1 cellular context compared by ENCODE assay signal in genomic region chr18:23682045-23682444, GRCh38.
TF ChIP-seq lines count a peak whose summit lies in the region.

No MANE protein-coding gene starts in this region.

TF ChIP-seq in H1, 55 proteins besides CTCF, POLR2A, EP300 and RAD21 (continued from another document):
- no peak for TF ChIP-seq RNF2 (IDR thresholded peaks at IDR 0.05; ENCODE audit: borderline replicate concordance, low read depth, low read length, missing control alignments, poor library complexity, severe bottlenecking)
- no peak for TF ChIP-seq RBBP5 (IDR thresholded peaks at IDR 0.05; ENCODE audit: borderline replicate concordance, low read depth, low read length)
- TF ChIP-seq CHD1 (IDR thresholded peaks at IDR 0.05; ENCODE audit: low read depth, low read length), result no peak
- TF ChIP-seq NANOG (IDR thresholded peaks at IDR 0.05; ENCODE audit: insufficient read depth, low read depth, low read length, poor library complexity, severe bottlenecking), result no peak
- no peak for TF ChIP-seq SRF (IDR thresholded peaks at IDR 0.05; ENCODE audit: low read depth, low read length)
- TF ChIP-seq TCF12 (IDR thresholded peaks at IDR 0.05; ENCODE audit: low read depth, low read length), result no peak
- TF ChIP-seq KDM5A (IDR thresholded peaks at IDR 0.05; ENCODE audit: low read length), result no peak
- no peak for TF ChIP-seq SP4 (IDR thresholded peaks at IDR 0.05; ENCODE audit: low read length)
- no peak for TF ChIP-seq JUND (IDR thresholded peaks at IDR 0.05; ENCODE audit: low read length)
- TF ChIP-seq SP1 (IDR thresholded peaks at IDR 0.05; ENCODE audit: low read depth, low read length), result no peak
- no peak for TF ChIP-seq JUN (IDR thresholded peaks at IDR 0.05; ENCODE audit: low read depth, low read length)
- TF ChIP-seq RFX5 (IDR thresholded peaks at IDR 0.05; ENCODE audit: borderline replicate concordance, low read depth, low read length), result no peak
- no peak for TF ChIP-seq TEAD4 (IDR thresholded peaks at IDR 0.05; ENCODE audit: low read depth, low read length)
- no peak for TF ChIP-seq HDAC6 (IDR thresholded peaks at IDR 0.05; ENCODE audit: low read depth, low read length)
